Comparison of ENCODE assay signal across 14 cellular contexts in genomic region chr2:116952254-116952653, GRCh38.
DNase-seq lines count a peak whose midpoint lies in the region; ATAC-seq, FAIRE-seq and TF ChIP-seq lines count a peak whose summit lies in the region.
"Had no signal": no experiment of that assay in that cellular context is flagged by ENCODE, and none has a peak within 500 bp of the region (broad histone marks: within the 10 kb centered on the region; RNA-seq: fewer than 3 reads in every experiment).

No MANE protein-coding gene starts in this region.

- H3K79me2 ChIP-seq in OCI-LY7 (ENCODE audit: insufficient read depth, low read depth, low read length): no peaks in the 10 kb centered on the region

- BruUV-seq in OCI-LY7 (replicated peaks; lab: Mats Ljungman, UMichigan): no TSS peak

- H3K4me1 Mint-ChIP-seq in activated CD8-positive, alpha-beta T cell treated with anti-CD3 and anti-CD28 coated beads for 36 hours (ENCODE audit: low read depth): no peaks in the 10 kb centered on the region
- H3K4me1 Mint-ChIP-seq: activated CD4-positive, alpha-beta T cell treated with anti-CD3 and anti-CD28 coated beads, Interleukin-2, amount 10 ng/mL, durations not matched to agents 7 days and 5 days; activated T-helper 17 cell treated with anti-CD3 and anti-CD28 coated beads, Interleukin-2, amount 50 U/mL, for 72 hours had no signal

- no peak overlapping the region for H3K27ac Mint-ChIP-seq in activated CD8-positive, alpha-beta T cell treated with anti-CD3 and anti-CD28 coated beads for 36 hours
- H3K27ac Mint-ChIP-seq: activated CD4-positive, alpha-beta T cell treated with anti-CD3 and anti-CD28 coated beads, Interleukin-2, amount 10 ng/mL, durations not matched to agents 7 days and 5 days; activated T-helper 17 cell treated with anti-CD3 and anti-CD28 coated beads, Interleukin-2, amount 50 U/mL, for 72 hours had no signal

- no peak for ATAC-seq in activated CD8-positive, alpha-beta T cell treated with anti-CD3 and anti-CD28 coated beads for 36 hours
- ATAC-seq: activated T-helper 17 cell treated with anti-CD3 and anti-CD28 coated beads, Interleukin-2, amount 50 U/mL, for 72 hours had no signal

- no peak for FAIRE-seq in small intestine (lab: Jason Lieb, UNC)

- H2AFZ ChIP-seq in OCI-LY7 (ENCODE audit: low read length): no peak overlapping the region

- H3K4me3 Mint-ChIP-seq in activated CD8-positive, alpha-beta T cell treated with anti-CD3 and anti-CD28 coated beads for 36 hours: no peak overlapping the region
- H3K4me3 Mint-ChIP-seq: activated CD4-positive, alpha-beta T cell treated with anti-CD3 and anti-CD28 coated beads, Interleukin-2, amount 10 ng/mL, durations not matched to agents 7 days and 5 days; activated T-helper 17 cell treated with anti-CD3 and anti-CD28 coated beads, Interleukin-2, amount 50 U/mL, for 72 hours had no signal

- TF ChIP-seq CTCF in OCI-LY7 (conservative IDR thresholded peaks at IDR 0.05; ENCODE audit: low read length) (peak; percentile 64), epithelial cell of esophagus (IDR thresholded peaks at IDR 0.05; ENCODE audit: insufficient read depth, low read depth, low read length, missing control alignments) (peak; percentile 33)
- no peak for TF ChIP-seq CTCF in activated CD8-positive, alpha-beta T cell treated with anti-CD3 and anti-CD28 coated beads for 36 hours (IDR thresholded peaks at IDR 0.05)

- no peaks in the 10 kb centered on the region for H3K9me2 ChIP-seq in OCI-LY7 (ENCODE audit: insufficient read depth, low read length)

- no peaks in the 10 kb centered on the region for H3K27me3 Mint-ChIP-seq in activated CD8-positive, alpha-beta T cell treated with anti-CD3 and anti-CD28 coated beads for 36 hours
- H3K27me3 Mint-ChIP-seq: activated CD4-positive, alpha-beta T cell treated with anti-CD3 and anti-CD28 coated beads, Interleukin-2, amount 10 ng/mL, durations not matched to agents 7 days and 5 days; activated T-helper 17 cell treated with anti-CD3 and anti-CD28 coated beads, Interleukin-2, amount 50 U/mL, for 72 hours had no signal

- H3K4me2 ChIP-seq in OCI-LY7 (ENCODE audit: low read length): no peak overlapping the region

- no peaks in the 10 kb centered on the region for H3K36me3 ChIP-seq in OCI-LY7 (ENCODE audit: insufficient read depth, low read length)
- H3K36me3 ChIP-seq in small intestine (ENCODE audit: control insufficient read depth in 2 of 2, insufficient read depth in 2 of 2, low read length in 2 of 2): no peaks in the 10 kb centered on the region

- POLR2A ChIA-PET in OCI-LY7 (lab: Charles Lee): no interaction called here
- POLR2A ChIA-PET in activated CD8-positive, alpha-beta T cell treated with anti-CD3 and anti-CD28 coated beads for 36 hours (lab: Charles Lee): no interaction called here

- CTCF ChIA-PET in OCI-LY7 (lab: Charles Lee; ENCODE audit: unreplicated experiment): no interaction called here
- CTCF ChIA-PET in activated CD8-positive, alpha-beta T cell treated with anti-CD3 and anti-CD28 coated beads for 36 hours (lab: Charles Lee): no interaction called here

- H3K9me3 ChIP-seq in OCI-LY7 (ENCODE audit: low read length) (no peaks in the 10 kb centered on the region), small intestine (ENCODE audit: control insufficient read depth, low read depth) (no peaks in the 10 kb centered on the region)

- H3K36me3 Mint-ChIP-seq in activated CD8-positive, alpha-beta T cell treated with anti-CD3 and anti-CD28 coated beads for 36 hours (ENCODE audit: low read depth): no peaks in the 10 kb centered on the region

- intact Hi-C loops in OCI-LY7 (cut with micrococcal nuclease; ENCODE audit: unreplicated experiment): no loop called here
- intact Hi-C loops in activated CD8-positive, alpha-beta T cell treated with anti-CD3 and anti-CD28 coated beads for 36 hours (cut with micrococcal nuclease): no loop called here

- H3K27me3 ChIP-seq in small intestine (ENCODE audit: control insufficient read depth in 2 of 2, insufficient read depth in 2 of 2, low read length in 2 of 2): no peaks in the 10 kb centered on the region

- no peaks in the 10 kb centered on the region for H3K4me1 ChIP-seq in OCI-LY7 (ENCODE audit: insufficient read depth, low read length, poor library complexity, severe bottlenecking)
- no peaks in the 10 kb centered on the region for H3K4me1 ChIP-seq in small intestine (ENCODE audit: control insufficient read depth in 2 of 2, insufficient read depth in 1 of 2, low read depth in 1 of 2, low read length in 1 of 2)

- H3K27ac ChIP-seq in OCI-LY7 (ENCODE audit: low read depth, low read length, poor library complexity, severe bottlenecking) (no peak overlapping the region), small intestine (ENCODE audit: low read depth in 1 of 2, low read length in 1 of 2) (no peak overlapping the region)

- no peaks in the 10 kb centered on the region for H4K20me1 ChIP-seq in OCI-LY7 (ENCODE audit: insufficient read depth, low read length)

- peaks cover 16% of the 10 kb centered on the region for H3K9me3 Mint-ChIP-seq in activated CD8-positive, alpha-beta T cell treated with anti-CD3 and anti-CD28 coated beads for 36 hours

- DNase-seq in DMS 273 (lab: John Stamatoyannopoulos, UW; ENCODE audit: unreplicated experiment) (peak; percentile 23), DMS 273 treated with DMSO at 0.1 percent for 48 hours (lab: John Stamatoyannopoulos, UW) (no peak), OCI-LY7 (ENCODE audit: low spot score) (no peak), epithelial cell of esophagus (ENCODE audit: low read depth) (peak; percentile 17), small intestine (peak; percentile 49), COLO668 (lab: John Stamatoyannopoulos, UW; ENCODE audit: unreplicated experiment) (no peak)
- no peak for DNase-seq in activated naive CD4-positive, alpha-beta T cell (lab: John Stamatoyannopoulos, UW)
- no peak for DNase-seq in activated CD8-positive, alpha-beta T cell treated with anti-CD3 and anti-CD28 coated beads for 36 hours
- DNase-seq: 8988T; activated CD4-positive, alpha-beta T cell treated with anti-CD3 and anti-CD28 coated beads, Interleukin-2, amount 10 ng/mL, durations not matched to agents 7 days and 5 days; EL; NCI-H510A; retina had no signal

- H3K4me3 ChIP-seq in OCI-LY7 (ENCODE audit: low read depth, low read length, poor library complexity, severe bottlenecking): no peak overlapping the region
- no peak overlapping the region for H3K4me3 ChIP-seq in epithelial cell of esophagus (ENCODE audit: low read length)
- H3K4me3 ChIP-seq in small intestine (ENCODE audit: low read depth in 1 of 2, low read length in 2 of 2): no peak overlapping the region

- whole genome bisulfite sequencing in small intestine, 3 donors: 19 to 38% (median 21%) methylated on average over 4 of the region's 4 CpGs

Comparison
In these comparisons a context has a peak if more than half of its experiments do, and no peak if none do; other contexts are left out.
1. DNase-seq: peak in DMS 273 (single experiment), epithelial cell of esophagus (single experiment) and small intestine (single experiment); none in DMS 273 treated with DMSO at 0.1 percent for 48 hours (single experiment), OCI-LY7 (single experiment), activated naive CD4-positive, alpha-beta T cell (0 of 4), COLO668 (single experiment) and activated CD8-positive, alpha-beta T cell treated with anti-CD3 and anti-CD28 coated beads for 36 hours (single experiment).